8 cellular contexts compared by ENCODE assay signal in the genomic region with DNA sequence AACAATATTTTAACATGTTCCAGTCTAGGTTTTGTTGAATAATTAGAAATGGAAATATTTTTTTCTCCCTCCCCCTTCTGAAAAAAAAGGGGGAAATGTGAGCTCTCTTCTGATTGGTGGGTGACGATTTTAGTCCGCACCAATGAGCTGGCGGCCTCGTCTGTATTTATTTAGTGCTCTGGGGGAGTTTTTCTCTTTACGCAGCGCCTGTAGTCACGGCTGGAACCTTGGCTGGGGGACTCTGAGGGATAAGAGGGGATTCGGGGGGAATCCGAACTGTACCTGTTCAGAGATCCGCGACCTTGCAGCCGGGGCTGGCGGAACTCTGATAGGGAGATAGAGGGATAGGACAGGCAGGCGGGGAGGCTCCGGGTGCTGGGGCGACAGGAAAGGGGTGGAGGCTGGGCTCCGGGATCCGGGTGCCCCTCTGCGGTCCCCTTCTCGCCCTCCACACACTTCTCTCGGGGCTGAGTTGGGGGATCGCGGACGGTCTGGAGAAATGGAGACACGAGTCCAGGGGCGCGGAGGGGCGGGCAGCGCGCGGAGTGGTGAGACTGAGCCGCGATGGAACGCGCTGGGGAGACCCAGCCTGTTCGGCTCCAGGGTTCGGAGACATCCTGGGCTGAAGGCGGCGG.
A peak's percentile ranks its signal among the peaks of the same experiment; 100 is the strongest.
DNase-seq lines count a peak whose midpoint lies in the region; ATAC-seq lines count a peak whose summit lies in the region.

No MANE protein-coding gene starts in this region.

- DNase-seq in DMS114 treated with DMSO at 0.1 percent for 48 hours (lab: John Stamatoyannopoulos, UW; ENCODE audit: unreplicated experiment): peak; percentile 4
- DNase-seq in NCI-H1105 treated with DMSO at 0.1 percent for 48 hours (lab: John Stamatoyannopoulos, UW): peak; percentile 35
- DNase-seq in NCI-H1092 treated with DMSO at 0.1 percent for 48 hours (lab: John Stamatoyannopoulos, UW): no peak
- no peak for DNase-seq in COLO668 (lab: John Stamatoyannopoulos, UW; ENCODE audit: unreplicated experiment)
- DNase-seq in central memory CD4-positive, alpha-beta T cell: no peak

- intact Hi-C loops in dendritic cell treated with granulocyte-macrophage colony-stimulating factor and Interleukin-4, amounts not matched to agents 40 ng/mL and 50 ng/mL, for 4 days (cut with micrococcal nuclease): no loop called here

- peaks cover 86% of the 10 kb centered on the region for H3K27me3 Mint-ChIP-seq in dendritic cell treated with granulocyte-macrophage colony-stimulating factor and Interleukin-4, amounts not matched to agents 40 ng/mL and 50 ng/mL, for 4 days

- peak overlapping the region; percentile 37 for H3K4me3 Mint-ChIP-seq in dendritic cell treated with granulocyte-macrophage colony-stimulating factor and Interleukin-4, amounts not matched to agents 40 ng/mL and 50 ng/mL, for 4 days

- H3K4me1 Mint-ChIP-seq in dendritic cell treated with granulocyte-macrophage colony-stimulating factor and Interleukin-4, amounts not matched to agents 40 ng/mL and 50 ng/mL, for 4 days (ENCODE audit: low read depth): peaks cover 39% of the 10 kb centered on the region

- H3K27ac Mint-ChIP-seq in dendritic cell treated with granulocyte-macrophage colony-stimulating factor and Interleukin-4, amounts not matched to agents 40 ng/mL and 50 ng/mL, for 4 days: no peak overlapping the region

- no peaks in the 10 kb centered on the region for H3K9me3 Mint-ChIP-seq in dendritic cell treated with granulocyte-macrophage colony-stimulating factor and Interleukin-4, amounts not matched to agents 40 ng/mL and 50 ng/mL, for 4 days

- H2AFZ ChIP-seq in neuron (ENCODE audit: low read depth, low read length): peak overlapping the region; percentile 63

- peak overlapping the region; percentile 30 for H3K4me3 ChIP-seq in neuron (ENCODE audit: low read length)

- H3K36me3 ChIP-seq in neuron (ENCODE audit: insufficient read depth, low read length): no peaks in the 10 kb centered on the region

- peaks cover 78% of the 10 kb centered on the region for H3K27me3 ChIP-seq in neuron (ENCODE audit: insufficient read depth, low read length)

- no peaks in the 10 kb centered on the region for H3K9me3 ChIP-seq in neuron (ENCODE audit: low read length)

- peaks cover 44% of the 10 kb centered on the region for H3K4me1 ChIP-seq in neuron (ENCODE audit: insufficient read depth, low read length)

- no peaks in the 10 kb centered on the region for H3K36me3 Mint-ChIP-seq in dendritic cell treated with granulocyte-macrophage colony-stimulating factor and Interleukin-4, amounts not matched to agents 40 ng/mL and 50 ng/mL, for 4 days (ENCODE audit: low read depth)

- no peak for ATAC-seq in GM21825 (IDR thresholded peaks at IDR 0.05; ENCODE audit: unreplicated experiment)

Comparison
In these comparisons a context has a peak if more than half of its experiments do, and no peak if none do; other contexts are left out.
1. DNase-seq: peak in DMS114 treated with DMSO at 0.1 percent for 48 hours (single experiment) and NCI-H1105 treated with DMSO at 0.1 percent for 48 hours (single experiment); none in NCI-H1092 treated with DMSO at 0.1 percent for 48 hours (single experiment), COLO668 (single experiment) and central memory CD4-positive, alpha-beta T cell (single experiment).